22 cellular contexts compared by ENCODE assay signal in the genomic region with DNA sequence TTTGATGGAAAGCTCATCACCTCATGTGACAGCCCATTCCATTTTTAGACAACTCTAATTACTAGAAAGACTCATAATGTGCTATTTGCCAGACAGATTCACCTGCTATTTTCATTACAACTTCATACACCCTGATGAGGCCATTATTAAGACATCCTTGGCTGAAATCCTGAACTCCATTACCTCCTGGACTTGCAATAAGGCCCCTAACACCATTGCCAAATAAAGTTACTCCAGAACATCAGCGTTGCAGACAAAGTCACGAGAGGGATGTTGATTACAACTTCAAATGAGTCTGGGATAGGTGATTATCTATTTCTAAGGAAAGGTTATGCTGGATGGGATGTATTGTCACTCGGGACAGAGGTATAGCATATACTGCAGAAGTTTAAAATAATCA. TPM values are rescaled to one million over a fixed set of nuclear protein-coding genes. Genes with fewer than 3 reads are reported as not detected.
A peak's percentile ranks its signal among the peaks of the same experiment; 100 is the strongest.
DNase-seq lines count a peak whose midpoint lies in the region; ATAC-seq and TF ChIP-seq lines count a peak whose summit lies in the region.
"Had no signal": no experiment of that assay in that cellular context is flagged by ENCODE, and none has a peak within 500 bp of the region (broad histone marks: within the 10 kb centered on the region; RNA-seq: fewer than 3 reads in every experiment).

No MANE protein-coding gene starts in this region.

- no peak overlapping the region; the same call in 1 of the 2 replicates for H3K9ac ChIP-seq in IMR-90 (ENCODE audit: low read depth, low read length)
- H3K9ac ChIP-seq in fibroblast of lung (ENCODE audit: insufficient read depth, low read length): no peak overlapping the region

- H3K56ac ChIP-seq in IMR-90 (ENCODE audit: extremely low read depth, insufficient read depth, low read length): no peak overlapping the region

- H3K23ac ChIP-seq in IMR-90 (ENCODE audit: low read depth, low read length): peak overlapping the region; percentile 42; the same call in 1 of the 2 replicates

- no TSS peak for BruUV-seq in IMR-90 (replicated peaks; lab: Mats Ljungman, UMichigan)

- TF ChIP-seq RAD21 in IMR-90 (IDR thresholded peaks at IDR 0.05; ENCODE audit: low read length): no peak

- H3K79me1 ChIP-seq in IMR-90 (ENCODE audit: low read depth in 1 of 2, low read length in 2 of 2): no peaks in the 10 kb centered on the region

- no peak overlapping the region for H4K5ac ChIP-seq in IMR-90 (ENCODE audit: low read depth, low read length)

- H2AFZ ChIP-seq in ACC112 (ENCODE audit: low read length, unreplicated experiment) (no peak overlapping the region), IMR-90 (replicated peaks; ENCODE audit: low read length, poor library complexity) (no peak overlapping the region), fibroblast of lung (ENCODE audit: low read length) (no peak overlapping the region)

- peak overlapping the region; percentile 30; the same call in 1 of the 3 replicates for H2BK15ac ChIP-seq in IMR-90 (ENCODE audit: low read depth, low read length)

- peaks cover 48% of the 10 kb centered on the region for H3K4me1 Mint-ChIP-seq in osteocyte (ENCODE audit: unreplicated experiment)

- peak overlapping the region; percentile 23 to 67; a peak in 1 of 4 replicates for H4K8ac ChIP-seq in IMR-90 (ENCODE audit: low read depth in 2 of 2, low read length in 2 of 2)

- 0 out of 2 replicates have a peak overlapping the region, but pooled peaks have one; percentile 21 for H4K91ac ChIP-seq in IMR-90 (ENCODE audit: insufficient read depth, low read depth, low read length)

- H3K27ac ChIP-seq in ACC112 (ENCODE audit: low read depth, low read length) (peak overlapping the region; percentile 66), IMR-90 (ENCODE audit: insufficient read depth, low read length) (no peak overlapping the region), fibroblast of lung (ENCODE audit: insufficient read depth, low read length) (no peak overlapping the region)
- H3K27ac ChIP-seq: HL-60, Peyer's patch had no signal

- ATAC-seq in IMR-90 (ENCODE audit: low read depth) (no peak), HG02884 (IDR thresholded peaks at IDR 0.05; ENCODE audit: unreplicated experiment) (no peak)

- H3K36me3 Mint-ChIP-seq in osteocyte (ENCODE audit: unreplicated experiment): no peaks in the 10 kb centered on the region
- H3K36me3 Mint-ChIP-seq: CD14-positive monocyte had no signal

- H4K20me1 ChIP-seq in IMR-90 (ENCODE audit: insufficient read depth, low read length) (no peaks in the 10 kb centered on the region), fibroblast of lung (ENCODE audit: control insufficient read depth, extremely low read depth, insufficient read depth, low read length) (no peaks in the 10 kb centered on the region)

- no peak overlapping the region for H2AK9ac ChIP-seq in IMR-90 (replicated peaks; ENCODE audit: low read depth, low read length, poor library complexity)

- no peaks in the 10 kb centered on the region for H3K79me2 ChIP-seq in ACC112 (ENCODE audit: control insufficient read depth, insufficient read depth, low read length, unreplicated experiment)
- H3K79me2 ChIP-seq in fibroblast of lung (ENCODE audit: control insufficient read depth, insufficient read depth, low read length): no peaks in the 10 kb centered on the region

- DNase-seq in IMR-90 (no peak), fibroblast of lung (ENCODE audit: low read depth in 2 of 2) (no peak), osteocyte (ENCODE audit: extremely low spot score, unreplicated experiment) (peak; percentile 1), midbrain (lab: John Stamatoyannopoulos, UW) (no peak), inferior parietal cortex (ENCODE audit: extremely low spot score) (no peak), NCI-H226 (no peak)
- DNase-seq: DND-41, MG63, NCI-H1048, NCI-H1436, NCI-H1930, NCI-H2171, NCI-H446, NCI-H526 treated with DMSO at 0.1 percent for 48 hours, Peyer's patch had no signal

- H3K9me1 ChIP-seq in IMR-90 (ENCODE audit: insufficient read depth, low read length): peaks cover 6% of the 10 kb centered on the region

- H3K36me3 ChIP-seq in ACC112 (ENCODE audit: insufficient read depth, low read length) (no peaks in the 10 kb centered on the region), IMR-90 (ENCODE audit: control insufficient read depth, insufficient read depth, low read length) (no peaks in the 10 kb centered on the region), fibroblast of lung (ENCODE audit: control insufficient read depth, insufficient read depth, low read length) (no peaks in the 10 kb centered on the region)
- H3K36me3 ChIP-seq: MG63, Peyer's patch had no signal

- H3K9me3 ChIP-seq in IMR-90 (ENCODE audit: control insufficient read depth, insufficient read depth, low read length) (no peaks in the 10 kb centered on the region), fibroblast of lung (ENCODE audit: control insufficient read depth, insufficient read depth, low read depth, low read length) (no peaks in the 10 kb centered on the region)
- H3K9me3 ChIP-seq: MG63, Peyer's patch had no signal

- TF ChIP-seq POLR2A in IMR-90 (IDR thresholded peaks at IDR 0.05; ENCODE audit: low read depth, low read length): no peak

- peak overlapping the region; percentile 37 for H2BK5ac ChIP-seq in IMR-90 (ENCODE audit: low read depth, low read length, poor library complexity, severe bottlenecking)

- no peak for TF ChIP-seq CTCF in IMR-90 (conservative IDR thresholded peaks at IDR 0.05; ENCODE audit: low read depth, low read length)
- no peak for TF ChIP-seq CTCF in fibroblast of lung (conservative IDR thresholded peaks at IDR 0.05 in 1 of 2, IDR thresholded peaks at IDR 0.05 in 1 of 2; ENCODE audit: low read depth in 1 of 2, low read length in 2 of 2)
- no peak for TF ChIP-seq CTCF in osteocyte (IDR thresholded peaks at IDR 0.05)

- in situ Hi-C loops in IMR-90 (cut with MboI; ENCODE audit: low sequenced_read_pairs): no loop called here

- no peak overlapping the region for H3K27ac Mint-ChIP-seq in osteocyte (ENCODE audit: unreplicated experiment)
- H3K27ac Mint-ChIP-seq: CD14-positive monocyte had no signal

- no peaks in the 10 kb centered on the region for H3K27me3 Mint-ChIP-seq in osteocyte (ENCODE audit: unreplicated experiment)

- no peak overlapping the region; the same call in none of the 2 replicates for H2AK5ac ChIP-seq in IMR-90 (ENCODE audit: low read depth, low read length)

- peak overlapping the region; percentile 57; the same call in 1 of the 2 replicates for H3K4ac ChIP-seq in IMR-90 (ENCODE audit: low read depth, low read length)

- intact Hi-C loops in IMR-90 (cut with micrococcal nuclease): loop anchor here (5.0 kb wide), 2 partner anchors 75 to 195 kb away; a partner anchor contains a TSS

- H3K4me1 ChIP-seq in ACC112 (ENCODE audit: control insufficient read depth, insufficient read depth, low read length, unreplicated experiment): peaks cover 35% of the 10 kb centered on the region
- H3K4me1 ChIP-seq in IMR-90 (ENCODE audit: control insufficient read depth, insufficient read depth, low read length): peaks cover 18% of the 10 kb centered on the region
- peaks cover 15% of the 10 kb centered on the region for H3K4me1 ChIP-seq in fibroblast of lung (ENCODE audit: control insufficient read depth, extremely low read depth, insufficient read depth, low read length)
- H3K4me1 ChIP-seq: Peyer's patch had no signal

- H3K27me3 ChIP-seq in ACC112 (ENCODE audit: insufficient read depth, low read length) (no peaks in the 10 kb centered on the region), IMR-90 (ENCODE audit: control insufficient read depth, insufficient read depth, low read length) (no peaks in the 10 kb centered on the region), fibroblast of lung (ENCODE audit: control insufficient read depth, insufficient read depth, low read length) (no peaks in the 10 kb centered on the region)
- H3K27me3 ChIP-seq: MG63, Peyer's patch had no signal

- dilution Hi-C loops in IMR-90 (cut with HindIII; ENCODE audit: low sequenced_read_pairs, unreplicated experiment): no loop called here

- H3K4me2 ChIP-seq in IMR-90 (ENCODE audit: low read depth, low read length): no peak overlapping the region
- H3K4me2 ChIP-seq in fibroblast of lung (ENCODE audit: extremely low read depth, insufficient read depth, low read length): peak overlapping the region; percentile 37

- H2BK20ac ChIP-seq in IMR-90 (ENCODE audit: low read depth, low read length): peak overlapping the region; percentile 54

- peak overlapping the region; percentile 66 for H3K18ac ChIP-seq in IMR-90 (ENCODE audit: low read depth, low read length)

- no peak overlapping the region for H3K4me3 Mint-ChIP-seq in osteocyte (ENCODE audit: unreplicated experiment)
- H3K4me3 Mint-ChIP-seq: CD14-positive monocyte had no signal

- H3K9me3 Mint-ChIP-seq in osteocyte (ENCODE audit: unreplicated experiment): no peaks in the 10 kb centered on the region

- H3K14ac ChIP-seq in IMR-90 (replicated peaks; ENCODE audit: low read depth, low read length): peak overlapping the region; percentile 74

- POLR2A ChIA-PET in IMR-90 (lab: Charles Lee; ENCODE audit: unreplicated experiment): no interaction called here

- CTCF ChIA-PET in IMR-90 (lab: Yijun Ruan, JAX): no interaction called here

- H3K4me3 ChIP-seq in ACC112 (ENCODE audit: low read depth, low read length) (no peak overlapping the region), IMR-90 (ENCODE audit: insufficient read depth, low read depth, low read length) (no peak overlapping the region), fibroblast of lung (replicated peaks in 1 of 4; ENCODE audit: control extremely low read depth in 1 of 4, insufficient read depth in 1 of 4, low read depth in 3 of 4, low read length in 4 of 4) (no peak overlapping the region)
- H3K4me3 ChIP-seq: MG63, Peyer's patch had no signal

- WGBS in IMR-90 (ENCODE audit: extremely low coverage in 2 of 2, insufficient read length in 1 of 2), 2 experiments: no CpG with 5 or more reads among the region's 3 CpGs

- H2BK120ac ChIP-seq in IMR-90 (ENCODE audit: low read depth, low read length): peak overlapping the region; percentile 67; the same call in 1 of the 2 replicates

RNA-seq across cellular contexts. Expression of a gene that starts 17.8 kb away (rescaled TPM):
- 0.28 and 0.36 TPM in 2 replicates for total RNA-seq in IMR-90 (2012; rRNA removed)
- 5.8 and 7.3 TPM in 2 replicates for polyA plus RNA-seq in IMR-90 (2012; rRNA removed)
- polyA plus RNA-seq in IMR-90 (2012; cell fraction: cytosol; rRNA removed): 10.8 and 29.1 TPM in 2 replicates
- polyA plus RNA-seq in IMR-90 (2012; cell fraction: nucleus; rRNA removed; ENCODE audit: low replicate concordance): 3.0 and 6.1 TPM in 2 replicates
- 16.7 and 34.8 TPM in 2 replicates for total RNA-seq in fibroblast of lung
- 17.2 and 19.6 TPM in 2 replicates for polyA plus RNA-seq in fibroblast of lung
- polyA plus RNA-seq in fibroblast of lung (2012): 47.1 and 51.7 TPM in 2 replicates
- polyA minus RNA-seq in fibroblast of lung (ENCODE audit: low replicate concordance): 9.7 and 17.2 TPM in 2 replicates
- 3.4 and 4.5 TPM in 2 replicates for total RNA-seq in osteocyte
- total RNA-seq: G401, H4, HT1080 had no signal
- polyA plus RNA-seq: CD14-positive monocyte had no signal
